In genomic region chr15:75140080-75140879, GRCh38 we compare ENCODE assay signal across 1 cellular context.
A peak's percentile ranks its signal among the peaks of the same experiment; 100 is the strongest.
TF ChIP-seq lines count a peak whose summit lies in the region.

No MANE protein-coding gene starts in this region.

TF ChIP-seq in HepG2, 621 proteins besides CTCF, POLR2A, EP300 and RAD21 (continued from another document and continues in another):
- TF ChIP-seq, protein P1, sequence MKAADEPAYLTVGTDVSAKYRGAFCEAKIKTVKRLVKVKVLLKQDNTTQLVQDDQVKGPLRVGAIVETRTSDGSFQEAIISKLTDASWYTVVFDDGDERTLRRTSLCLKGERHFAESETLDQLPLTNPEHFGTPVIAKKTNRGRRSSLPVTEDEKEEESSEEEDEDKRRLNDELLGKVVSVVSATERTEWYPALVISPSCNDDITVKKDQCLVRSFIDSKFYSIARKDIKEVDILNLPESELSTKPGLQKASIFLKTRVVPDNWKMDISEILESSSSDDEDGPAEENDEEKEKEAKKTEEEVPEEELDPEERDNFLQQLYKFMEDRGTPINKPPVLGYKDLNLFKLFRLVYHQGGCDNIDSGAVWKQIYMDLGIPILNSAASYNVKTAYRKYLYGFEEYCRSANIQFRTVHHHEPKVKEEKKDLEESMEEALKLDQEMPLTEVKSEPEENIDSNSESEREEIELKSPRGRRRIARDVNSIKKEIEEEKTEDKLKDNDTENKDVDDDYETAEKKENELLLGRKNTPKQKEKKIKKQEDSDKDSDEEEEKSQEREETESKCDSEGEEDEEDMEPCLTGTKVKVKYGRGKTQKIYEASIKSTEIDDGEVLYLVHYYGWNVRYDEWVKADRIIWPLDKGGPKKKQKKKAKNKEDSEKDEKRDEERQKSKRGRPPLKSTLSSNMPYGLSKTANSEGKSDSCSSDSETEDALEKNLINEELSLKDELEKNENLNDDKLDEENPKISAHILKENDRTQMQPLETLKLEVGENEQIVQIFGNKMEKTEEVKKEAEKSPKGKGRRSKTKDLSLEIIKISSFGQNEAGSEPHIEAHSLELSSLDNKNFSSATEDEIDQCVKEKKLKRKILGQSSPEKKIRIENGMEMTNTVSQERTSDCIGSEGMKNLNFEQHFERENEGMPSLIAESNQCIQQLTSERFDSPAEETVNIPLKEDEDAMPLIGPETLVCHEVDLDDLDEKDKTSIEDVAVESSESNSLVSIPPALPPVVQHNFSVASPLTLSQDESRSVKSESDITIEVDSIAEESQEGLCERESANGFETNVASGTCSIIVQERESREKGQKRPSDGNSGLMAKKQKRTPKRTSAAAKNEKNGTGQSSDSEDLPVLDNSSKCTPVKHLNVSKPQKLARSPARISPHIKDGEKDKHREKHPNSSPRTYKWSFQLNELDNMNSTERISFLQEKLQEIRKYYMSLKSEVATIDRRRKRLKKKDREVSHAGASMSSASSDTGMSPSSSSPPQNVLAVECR (CRISPR knock-in tag; IDR thresholded peaks at IDR 0.05; ENCODE audit: borderline replicate concordance): peak; percentile 57; the same call in 1 of the 2 replicates
- TF ChIP-seq KMT2A (CRISPR knock-in tag; IDR thresholded peaks at IDR 0.05): no peak
- TF ChIP-seq ZNF18 (CRISPR knock-in tag; IDR thresholded peaks at IDR 0.05; ENCODE audit: insufficient replicate concordance): no peak
- no peak for TF ChIP-seq ZNF790 (CRISPR knock-in tag; IDR thresholded peaks at IDR 0.05; ENCODE audit: borderline replicate concordance)
- TF ChIP-seq KLF16 (CRISPR knock-in tag; IDR thresholded peaks at IDR 0.05): peak in 1 of 2 experiments; percentile 72; a peak in 2 of 4 replicates
- peak; percentile 74; the same call in 1 of the 2 replicates for TF ChIP-seq ZNF878 (CRISPR knock-in tag; IDR thresholded peaks at IDR 0.05)
- peak; percentile 30; the same call in 1 of the 2 replicates for TF ChIP-seq POLR2AphosphoS5 (IDR thresholded peaks at IDR 0.05; ENCODE audit: low read depth, low read length)
- peak; percentile 75 for TF ChIP-seq HNF4G (IDR thresholded peaks at IDR 0.05; ENCODE audit: borderline replicate concordance, low read depth, low read length)
- TF ChIP-seq HNF4G (CRISPR knock-in tag; IDR thresholded peaks at IDR 0.05; ENCODE audit: borderline replicate concordance, low read depth): peak; percentile 65; the same call in 1 of the 2 replicates
- TF ChIP-seq NCOA2 (CRISPR knock-in tag; IDR thresholded peaks at IDR 0.05): peak; percentile 99
- TF ChIP-seq, protein P2, sequence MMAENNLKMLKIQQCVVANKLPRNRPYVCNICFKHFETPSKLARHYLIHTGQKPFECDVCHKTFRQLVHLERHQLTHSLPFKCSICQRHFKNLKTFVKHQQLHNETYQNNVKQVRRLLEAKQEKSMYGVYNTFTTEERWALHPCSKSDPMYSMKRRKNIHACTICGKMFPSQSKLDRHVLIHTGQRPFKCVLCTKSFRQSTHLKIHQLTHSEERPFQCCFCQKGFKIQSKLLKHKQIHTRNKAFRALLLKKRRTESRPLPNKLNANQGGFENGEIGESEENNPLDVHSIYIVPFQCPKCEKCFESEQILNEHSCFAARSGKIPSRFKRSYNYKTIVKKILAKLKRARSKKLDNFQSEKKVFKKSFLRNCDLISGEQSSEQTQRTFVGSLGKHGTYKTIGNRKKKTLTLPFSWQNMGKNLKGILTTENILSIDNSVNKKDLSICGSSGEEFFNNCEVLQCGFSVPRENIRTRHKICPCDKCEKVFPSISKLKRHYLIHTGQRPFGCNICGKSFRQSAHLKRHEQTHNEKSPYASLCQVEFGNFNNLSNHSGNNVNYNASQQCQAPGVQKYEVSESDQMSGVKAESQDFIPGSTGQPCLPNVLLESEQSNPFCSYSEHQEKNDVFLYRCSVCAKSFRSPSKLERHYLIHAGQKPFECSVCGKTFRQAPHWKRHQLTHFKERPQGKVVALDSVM (CRISPR knock-in tag; IDR thresholded peaks at IDR 0.05): peak; percentile 58; the same call in 1 of the 2 replicates
- TF ChIP-seq MED13 (CRISPR knock-in tag; IDR thresholded peaks at IDR 0.05): peak; percentile 97
- no peak; the same call in 1 of the 2 replicates for TF ChIP-seq SMAD3 (CRISPR knock-in tag; IDR thresholded peaks at IDR 0.05)
- TF ChIP-seq ZNF207 (IDR thresholded peaks at IDR 0.05; ENCODE audit: borderline replicate concordance): no peak
- TF ChIP-seq TCF12 (IDR thresholded peaks at IDR 0.05): no peak
- peak; percentile 85 for TF ChIP-seq TCF12 (CRISPR knock-in tag; IDR thresholded peaks at IDR 0.05)
- no peak for TF ChIP-seq SMC3 (IDR thresholded peaks at IDR 0.05; ENCODE audit: low read length)
- TF ChIP-seq, protein P3, sequence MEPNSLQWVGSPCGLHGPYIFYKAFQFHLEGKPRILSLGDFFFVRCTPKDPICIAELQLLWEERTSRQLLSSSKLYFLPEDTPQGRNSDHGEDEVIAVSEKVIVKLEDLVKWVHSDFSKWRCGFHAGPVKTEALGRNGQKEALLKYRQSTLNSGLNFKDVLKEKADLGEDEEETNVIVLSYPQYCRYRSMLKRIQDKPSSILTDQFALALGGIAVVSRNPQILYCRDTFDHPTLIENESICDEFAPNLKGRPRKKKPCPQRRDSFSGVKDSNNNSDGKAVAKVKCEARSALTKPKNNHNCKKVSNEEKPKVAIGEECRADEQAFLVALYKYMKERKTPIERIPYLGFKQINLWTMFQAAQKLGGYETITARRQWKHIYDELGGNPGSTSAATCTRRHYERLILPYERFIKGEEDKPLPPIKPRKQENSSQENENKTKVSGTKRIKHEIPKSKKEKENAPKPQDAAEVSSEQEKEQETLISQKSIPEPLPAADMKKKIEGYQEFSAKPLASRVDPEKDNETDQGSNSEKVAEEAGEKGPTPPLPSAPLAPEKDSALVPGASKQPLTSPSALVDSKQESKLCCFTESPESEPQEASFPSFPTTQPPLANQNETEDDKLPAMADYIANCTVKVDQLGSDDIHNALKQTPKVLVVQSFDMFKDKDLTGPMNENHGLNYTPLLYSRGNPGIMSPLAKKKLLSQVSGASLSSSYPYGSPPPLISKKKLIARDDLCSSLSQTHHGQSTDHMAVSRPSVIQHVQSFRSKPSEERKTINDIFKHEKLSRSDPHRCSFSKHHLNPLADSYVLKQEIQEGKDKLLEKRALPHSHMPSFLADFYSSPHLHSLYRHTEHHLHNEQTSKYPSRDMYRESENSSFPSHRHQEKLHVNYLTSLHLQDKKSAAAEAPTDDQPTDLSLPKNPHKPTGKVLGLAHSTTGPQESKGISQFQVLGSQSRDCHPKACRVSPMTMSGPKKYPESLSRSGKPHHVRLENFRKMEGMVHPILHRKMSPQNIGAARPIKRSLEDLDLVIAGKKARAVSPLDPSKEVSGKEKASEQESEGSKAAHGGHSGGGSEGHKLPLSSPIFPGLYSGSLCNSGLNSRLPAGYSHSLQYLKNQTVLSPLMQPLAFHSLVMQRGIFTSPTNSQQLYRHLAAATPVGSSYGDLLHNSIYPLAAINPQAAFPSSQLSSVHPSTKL (CRISPR knock-in tag; IDR thresholded peaks at IDR 0.05): peak; percentile 92
- no peak for TF ChIP-seq ZNF121 (CRISPR knock-in tag; IDR thresholded peaks at IDR 0.05)
- TF ChIP-seq ZNF543 (CRISPR knock-in tag; IDR thresholded peaks at IDR 0.05): 0 out of 2 replicates have a peak, but pooled peaks have one; percentile 44
- TF ChIP-seq ZFAT (CRISPR knock-in tag; conservative IDR thresholded peaks at IDR 0.05): no peak
- TF ChIP-seq NFIB (CRISPR knock-in tag; IDR thresholded peaks at IDR 0.05; ENCODE audit: borderline replicate concordance): no peak
- TF ChIP-seq CENPBD1 (CRISPR knock-in tag; IDR thresholded peaks at IDR 0.05; ENCODE audit: borderline replicate concordance, low read depth): no peak
- TF ChIP-seq SIN3B (IDR thresholded peaks at IDR 0.05; ENCODE audit: low read length): no peak
- TF ChIP-seq ZNF331 (CRISPR knock-in tag; IDR thresholded peaks at IDR 0.05): peak; percentile 56
- no peak for TF ChIP-seq PAWR (CRISPR knock-in tag; IDR thresholded peaks at IDR 0.05; ENCODE audit: borderline replicate concordance)
- TF ChIP-seq TMF1 (CRISPR knock-in tag; IDR thresholded peaks at IDR 0.05; ENCODE audit: low read depth): no peak
- no peak for TF ChIP-seq MTERF4 (CRISPR knock-in tag; IDR thresholded peaks at IDR 0.05)
- TF ChIP-seq ZNF747 (CRISPR knock-in tag; IDR thresholded peaks at IDR 0.05; ENCODE audit: borderline replicate concordance): peak; percentile 69; the same call in 1 of the 2 replicates
- TF ChIP-seq YEATS4 (CRISPR knock-in tag; IDR thresholded peaks at IDR 0.05; ENCODE audit: borderline replicate concordance): peak; percentile 44; the same call in 1 of the 2 replicates
- TF ChIP-seq DZIP1 (CRISPR knock-in tag; IDR thresholded peaks at IDR 0.05): no peak
- TF ChIP-seq ZNF788 (CRISPR knock-in tag; IDR thresholded peaks at IDR 0.05; ENCODE audit: borderline replicate concordance): peak; percentile 54; the same call in 1 of the 2 replicates
- TF ChIP-seq, protein P4, sequence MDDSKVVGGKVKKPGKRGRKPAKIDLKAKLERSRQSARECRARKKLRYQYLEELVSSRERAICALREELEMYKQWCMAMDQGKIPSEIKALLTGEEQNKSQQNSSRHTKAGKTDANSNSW (CRISPR knock-in tag; IDR thresholded peaks at IDR 0.05; ENCODE audit: borderline replicate concordance): no peak
- TF ChIP-seq TOE1 (CRISPR knock-in tag; IDR thresholded peaks at IDR 0.05): no peak
- TF ChIP-seq, protein P5, sequence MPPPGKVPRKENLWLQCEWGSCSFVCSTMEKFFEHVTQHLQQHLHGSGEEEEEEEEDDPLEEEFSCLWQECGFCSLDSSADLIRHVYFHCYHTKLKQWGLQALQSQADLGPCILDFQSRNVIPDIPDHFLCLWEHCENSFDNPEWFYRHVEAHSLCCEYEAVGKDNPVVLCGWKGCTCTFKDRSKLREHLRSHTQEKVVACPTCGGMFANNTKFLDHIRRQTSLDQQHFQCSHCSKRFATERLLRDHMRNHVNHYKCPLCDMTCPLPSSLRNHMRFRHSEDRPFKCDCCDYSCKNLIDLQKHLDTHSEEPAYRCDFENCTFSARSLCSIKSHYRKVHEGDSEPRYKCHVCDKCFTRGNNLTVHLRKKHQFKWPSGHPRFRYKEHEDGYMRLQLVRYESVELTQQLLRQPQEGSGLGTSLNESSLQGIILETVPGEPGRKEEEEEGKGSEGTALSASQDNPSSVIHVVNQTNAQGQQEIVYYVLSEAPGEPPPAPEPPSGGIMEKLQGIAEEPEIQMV (CRISPR knock-in tag; IDR thresholded peaks at IDR 0.05; ENCODE audit: low read depth): peak; percentile 44
- TF ChIP-seq ZFP36L1 (CRISPR knock-in tag; IDR thresholded peaks at IDR 0.05): 0 out of 2 replicates have a peak, but pooled peaks have one; percentile 38
- TF ChIP-seq ZNF12 (CRISPR knock-in tag; IDR thresholded peaks at IDR 0.05): no peak
- TF ChIP-seq ZNF766 (CRISPR knock-in tag; IDR thresholded peaks at IDR 0.05; ENCODE audit: borderline replicate concordance): no peak
- TF ChIP-seq RELA (CRISPR knock-in tag; IDR thresholded peaks at IDR 0.05): no peak
- no peak for TF ChIP-seq MBD4 (IDR thresholded peaks at IDR 0.05; ENCODE audit: borderline replicate concordance, low read length)
- 0 out of 2 replicates have a peak, but pooled peaks have one; percentile 51 for TF ChIP-seq ZNF749 (CRISPR knock-in tag; IDR thresholded peaks at IDR 0.05; ENCODE audit: borderline replicate concordance)
- TF ChIP-seq ZBTB42 (CRISPR knock-in tag; IDR thresholded peaks at IDR 0.05): peak; percentile 86; the same call in 1 of the 2 replicates
- TF ChIP-seq SNAPC2 (CRISPR knock-in tag; IDR thresholded peaks at IDR 0.05): peak; percentile 89; the same call in 1 of the 2 replicates
- no peak for TF ChIP-seq ZIK1 (CRISPR knock-in tag; IDR thresholded peaks at IDR 0.05; ENCODE audit: borderline replicate concordance, low read depth)
